ENCODE assay signal across 23 cellular contexts in the genomic region with DNA sequence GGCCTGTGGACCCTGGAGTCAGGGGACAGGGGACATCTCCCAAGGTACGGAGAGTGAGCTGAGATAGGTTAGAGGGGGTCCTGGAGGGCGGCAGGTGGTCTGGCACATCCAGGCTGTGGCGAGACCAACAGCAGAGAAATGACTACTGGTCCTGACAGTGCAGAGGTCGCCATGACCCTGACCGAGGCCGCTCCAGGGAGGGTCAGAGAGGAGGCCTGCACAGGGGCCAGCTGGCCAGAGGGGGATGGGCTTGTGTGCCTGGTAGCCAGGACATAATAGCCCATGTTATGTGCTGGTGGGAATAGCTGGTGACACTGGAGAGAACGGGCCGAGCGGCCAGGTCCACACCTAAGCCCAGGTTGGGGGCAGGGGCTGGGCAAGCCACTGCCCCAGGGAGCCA.
"Had no signal": no experiment of that assay in that cellular context is flagged by ENCODE, and none has a peak within 500 bp of the region (broad histone marks: within the 10 kb centered on the region; RNA-seq: fewer than 3 reads in every experiment).

No MANE protein-coding gene starts in this region.

- H3K36me3 ChIP-seq: adrenal gland, ascending aorta, brain microvascular endothelial cell, gastrocnemius medialis, lower lobe of right lung had no signal

- H3K9ac ChIP-seq: parathyroid adenoma had no signal

- H3K9me3 ChIP-seq: adrenal gland, ascending aorta, esophagus muscularis mucosa, gastrocnemius medialis, lower lobe of right lung, sigmoid colon, testis had no signal

- ATAC-seq: activated CD8-positive, alpha-beta T cell treated with anti-CD3 and anti-CD28 coated beads, Interleukin-2, amount 10 ng/mL, durations not matched to agents 7 days and 5 days; gastrocnemius medialis; lower lobe of right lung; naive thymus-derived CD4-positive, alpha-beta T cell had no signal

- H3K27ac Mint-ChIP-seq: activated CD8-positive, alpha-beta T cell treated with anti-CD3 and anti-CD28 coated beads, Interleukin-2, amount 10 ng/mL, durations not matched to agents 7 days and 5 days; activated naive CD4-positive, alpha-beta T cell treated with anti-CD3 and anti-CD28 coated beads, Interleukin-2, amount 50 U/mL, for 24 hours had no signal

- DNase-seq: activated CD4-positive, alpha-beta T cell treated with anti-CD3 and anti-CD28 coated beads for 1 hour; activated CD4-positive, alpha-beta T cell treated with anti-CD3 and anti-CD28 coated beads, Interleukin-2, amount 50 U/mL, for 1 hour; activated CD8-positive, alpha-beta T cell treated with anti-CD3 and anti-CD28 coated beads, Interleukin-2, amount 10 ng/mL, durations not matched to agents 7 days and 5 days; activated gamma-delta T cell treated with Interleukin-2 at 50 U/mL for 16 hours; adrenal gland; brain microvascular endothelial cell; central memory CD4-positive, alpha-beta T cell; effector memory CD4-positive, alpha-beta T cell; gastrocnemius medialis; lower lobe of right lung; naive thymus-derived CD4-positive, alpha-beta T cell; nucleus accumbens; sigmoid colon; stimulated activated CD4-positive, alpha-beta T cell treated with anti-CD3 and anti-CD28 coated beads, Interleukin-2, amount 100 ng/mL, for 48 hours; stimulated activated CD8-positive, alpha-beta memory T cell treated with anti-CD3 and anti-CD28 coated beads, Interleukin-4, amount 100 ng/mL, for 48 hours; stimulated activated naive CD4-positive, alpha-beta T cell; T-helper 9 cell; testis; trophoblast cell had no signal

- H3K4me3 Mint-ChIP-seq: activated CD8-positive, alpha-beta T cell treated with anti-CD3 and anti-CD28 coated beads, Interleukin-2, amount 10 ng/mL, durations not matched to agents 7 days and 5 days; activated naive CD4-positive, alpha-beta T cell treated with anti-CD3 and anti-CD28 coated beads, Interleukin-2, amount 50 U/mL, for 24 hours; naive thymus-derived CD4-positive, alpha-beta T cell had no signal

- H3K4me3 ChIP-seq: adrenal gland, ascending aorta, esophagus muscularis mucosa, gastrocnemius medialis, lower lobe of right lung, sigmoid colon, testis had no signal

- H3K4me1 ChIP-seq: parathyroid adenoma had no signal

- H3K36me3 Mint-ChIP-seq: naive thymus-derived CD4-positive, alpha-beta T cell had no signal

- H3K27me3 ChIP-seq: adrenal gland, ascending aorta, brain microvascular endothelial cell, testis had no signal

- H3K27ac ChIP-seq: adrenal gland, ascending aorta, brain microvascular endothelial cell, esophagus muscularis mucosa, gastrocnemius medialis, lower lobe of right lung, parathyroid adenoma, sigmoid colon, testis had no signal

- H3K9me3 Mint-ChIP-seq: activated naive CD4-positive, alpha-beta T cell treated with anti-CD3 and anti-CD28 coated beads, Interleukin-2, amount 50 U/mL, for 24 hours; naive thymus-derived CD4-positive, alpha-beta T cell had no signal

- H3K4me1 Mint-ChIP-seq: activated naive CD4-positive, alpha-beta T cell treated with anti-CD3 and anti-CD28 coated beads, Interleukin-2, amount 50 U/mL, for 24 hours had no signal

- H3K27me3 Mint-ChIP-seq: activated naive CD4-positive, alpha-beta T cell treated with anti-CD3 and anti-CD28 coated beads, Interleukin-2, amount 50 U/mL, for 24 hours; naive thymus-derived CD4-positive, alpha-beta T cell had no signal
